Comparison of ENCODE assay signal across 18 cellular contexts in genomic region chr6:52376763-52377162, GRCh38. TPM values are rescaled to one million over a fixed set of nuclear protein-coding genes. Genes with fewer than 3 reads are reported as not detected.
DNase-seq lines count a peak whose midpoint lies in the region; ATAC-seq, FAIRE-seq and TF ChIP-seq lines count a peak whose summit lies in the region.
"Had no signal": no experiment of that assay in that cellular context is flagged by ENCODE, and none has a peak within 500 bp of the region (broad histone marks: within the 10 kb centered on the region; RNA-seq: fewer than 3 reads in every experiment).

No MANE protein-coding gene starts in this region.

- no peak for ATAC-seq in CD8-positive, alpha-beta T cell

- POLR2A ChIA-PET in CD8-positive, alpha-beta T cell (lab: Charles Lee): interaction anchor here (1.5 to 4.3 kb wide), 4 partner anchors 14 to 36 kb away, joined by 4 to 22 read pairs (median 6); partner anchors contain the start of gene PAQR8

- H3K4me1 Mint-ChIP-seq in CD8-positive, alpha-beta T cell (ENCODE audit: low read depth): peaks cover 75% of the 10 kb centered on the region
- peaks cover 74% of the 10 kb centered on the region for H3K4me1 Mint-ChIP-seq in activated naive CD8-positive, alpha-beta T cell (ENCODE audit: low read depth)

- peak; percentile 86 for DNase-seq in Ammon's horn (ENCODE audit: low spot score)
- DNase-seq in CD8-positive, alpha-beta T cell: no peak
- DNase-seq in RCC 7860 (ENCODE audit: low spot score): no peak
- no peak for DNase-seq in NAMALWA (ENCODE audit: low spot score)
- DNase-seq in D721Med (ENCODE audit: insufficient read length, low spot score): no peak
- no peak for DNase-seq in NCI-H2227 (lab: John Stamatoyannopoulos, UW; ENCODE audit: unreplicated experiment)
- DNase-seq: activated B cell treated with CpG ODN at 0.5 μM for 24 hours; DMS153; effector memory CD4-positive, alpha-beta T cell; kidney glomerular epithelial cell; NCI-H2029; NCI-H524 treated with DMSO at 0.1 percent for 48 hours; stimulated activated CD4-positive, alpha-beta T cell treated with anti-CD3 and anti-CD28 coated beads, Interleukin-4, amount 100 ng/mL, for 4 hours; transverse colon had no signal

- peak overlapping the region; percentile 23 for H3K4me3 Mint-ChIP-seq in CD8-positive, alpha-beta T cell
- H3K4me3 Mint-ChIP-seq in activated naive CD8-positive, alpha-beta T cell: peak overlapping the region; percentile 58
- H3K4me3 Mint-ChIP-seq: activated B cell treated with CpG ODN at 0.5 μM for 24 hours; T-helper 1 cell treated with Interleukin-12 subunit alpha and Interleukin-12 subunit beta and Interleukin-4 antibody, amounts not matched to agents 30 μg/mL and 1 μg/mL, for 36 hours had no signal

- no peaks in the 10 kb centered on the region for H3K27me3 Mint-ChIP-seq in CD8-positive, alpha-beta T cell (ENCODE audit: low read depth)
- no peaks in the 10 kb centered on the region for H3K27me3 Mint-ChIP-seq in activated naive CD8-positive, alpha-beta T cell
- H3K27me3 Mint-ChIP-seq: activated B cell treated with CpG ODN at 0.5 μM for 24 hours had no signal

- peaks cover 61% of the 10 kb centered on the region for H3K4me1 ChIP-seq in CD8-positive, alpha-beta T cell (ENCODE audit: insufficient read depth, low read length)

- CTCF ChIA-PET in CD8-positive, alpha-beta T cell (lab: Charles Lee): interaction anchor here (1.1 to 7.2 kb wide), 5 partner anchors 9 to 69 kb away, joined by 3 to 38 read pairs (median 7); partner anchors contain the start of gene PAQR8

- intact Hi-C loops in CD8-positive, alpha-beta T cell (cut with DNase I, micrococcal nuclease): loop anchor here in 1 of 2 experiments (1.0 kb wide), 2 partner anchors 13 to 14 kb away; partner anchors contain the start of gene PAQR8

- H3K27me3 ChIP-seq in CD8-positive, alpha-beta T cell (ENCODE audit: insufficient read depth, low read length): no peaks in the 10 kb centered on the region
- no peaks in the 10 kb centered on the region for H3K27me3 ChIP-seq in layer of hippocampus (ENCODE audit: control insufficient read depth, insufficient read depth, low read length)
- H3K27me3 ChIP-seq: transverse colon had no signal

- H3K27ac ChIP-seq in CD8-positive, alpha-beta T cell (ENCODE audit: low read depth, low read length): no peak overlapping the region
- peak overlapping the region; percentile 76 for H3K27ac ChIP-seq in layer of hippocampus (ENCODE audit: low read depth, low read length)

- no peaks in the 10 kb centered on the region for H3K36me3 ChIP-seq in CD8-positive, alpha-beta T cell (ENCODE audit: insufficient read depth, low read length)
- H3K36me3 ChIP-seq: transverse colon had no signal

- peaks cover 10% of the 10 kb centered on the region for H3K9me3 Mint-ChIP-seq in CD8-positive, alpha-beta T cell
- H3K9me3 Mint-ChIP-seq in activated naive CD8-positive, alpha-beta T cell (ENCODE audit: low read depth): peaks cover 9% of the 10 kb centered on the region

- TF ChIP-seq CTCF in CD8-positive, alpha-beta T cell (IDR thresholded peaks at IDR 0.05): no peak
- TF ChIP-seq CTCF in D721Med (IDR thresholded peaks at IDR 0.05; ENCODE audit: insufficient read depth, missing control alignments): no peak

- H3K27ac Mint-ChIP-seq in CD8-positive, alpha-beta T cell: peak overlapping the region; percentile 86
- H3K27ac Mint-ChIP-seq in activated naive CD8-positive, alpha-beta T cell: peak overlapping the region; percentile 86

- FAIRE-seq in RCC 7860 (lab: Jason Lieb, UNC) (no peak), D721Med (lab: Jason Lieb, UNC) (no peak)

- no peak overlapping the region for H3K4me3 ChIP-seq in CD8-positive, alpha-beta T cell (ENCODE audit: low read depth, low read length)
- H3K4me3 ChIP-seq: skin epidermis, transverse colon had no signal

- H3K9me3 ChIP-seq in CD8-positive, alpha-beta T cell (ENCODE audit: low read length): no peaks in the 10 kb centered on the region
- H3K9me3 ChIP-seq: transverse colon had no signal

- peaks cover 40% of the 10 kb centered on the region for H3K36me3 Mint-ChIP-seq in CD8-positive, alpha-beta T cell
- H3K36me3 Mint-ChIP-seq in activated naive CD8-positive, alpha-beta T cell: peaks cover 17% of the 10 kb centered on the region

RNA-seq across cellular contexts. Expression of gene PAQR8, which starts 14.8 kb away (rescaled TPM):
- total RNA-seq in CD8-positive, alpha-beta T cell: 1 to 10 TPM; 1.8 to 2.2 TPM

RNA-seq across cellular contexts. Expression of gene EFHC1, which starts 43.4 kb away (rescaled TPM):
- 1 to 10 TPM; 5.1 to 6.9 TPM for total RNA-seq in CD8-positive, alpha-beta T cell
